In genomic region chr9:135098400-135099105, GRCh38 we compare ENCODE assay signal across 10 cellular contexts. TPM values are rescaled to one million over a fixed set of nuclear protein-coding genes. Genes with fewer than 3 reads are reported as not detected.
DNase-seq lines count a peak whose midpoint lies in the region; ATAC-seq and TF ChIP-seq lines count a peak whose summit lies in the region.
"Had no signal": no experiment of that assay in that cellular context is flagged by ENCODE, and none has a peak within 500 bp of the region (broad histone marks: within the 10 kb centered on the region; RNA-seq: fewer than 3 reads in every experiment).

No MANE protein-coding gene starts in this region.

- no peak for ATAC-seq in gastroesophageal sphincter
- no peak for ATAC-seq in HG02885 (IDR thresholded peaks at IDR 0.05; ENCODE audit: poor library complexity, unreplicated experiment)
- no peak for ATAC-seq in HG02763 (IDR thresholded peaks at IDR 0.05; ENCODE audit: unreplicated experiment)
- ATAC-seq: activated CD4-positive, CD25-positive, alpha-beta regulatory T cell treated with anti-CD3 and anti-CD28 coated beads, Interleukin-2, amount 50 U/mL, for 24 hours had no signal

- POLR2A ChIA-PET in HEK293 (lab: Yijun Ruan, JAX): no interaction called here

- no peaks in the 10 kb centered on the region for H3K36me3 ChIP-seq in HEK293 (ENCODE audit: control insufficient read depth in 2 of 2, insufficient read depth in 1 of 2, low read length in 2 of 2)
- H3K36me3 ChIP-seq in hepatocyte (replicated peaks; ENCODE audit: insufficient read depth, low read depth): no peaks in the 10 kb centered on the region
- peaks cover 0 to 49% of the 10 kb centered on the region in 2 donors for H3K36me3 ChIP-seq in gastroesophageal sphincter

- no peaks in the 10 kb centered on the region for H3K9me2 ChIP-seq in hepatocyte (replicated peaks; ENCODE audit: insufficient read depth)

- no peaks in the 10 kb centered on the region for H3K79me2 ChIP-seq in hepatocyte

- H3K4me2 ChIP-seq in hepatocyte: no peak overlapping the region

- TF ChIP-seq POLR2A in gastroesophageal sphincter (IDR thresholded peaks at IDR 0.05): no peak

- TF ChIP-seq CTCF in HEK293 (tag by site-specific recombination; IDR thresholded peaks at IDR 0.05) (no peak), hepatocyte (IDR thresholded peaks at IDR 0.05; ENCODE audit: poor library complexity) (no peak), gastroesophageal sphincter (IDR thresholded peaks at IDR 0.05) (no peak)

- H3K4me1 ChIP-seq in HEK293 (ENCODE audit: control insufficient read depth, insufficient read depth, low read length) (0 out of 2 replicates have a peak, but pooled peaks cover 2% of the 10 kb centered on the region), hepatocyte (ENCODE audit: insufficient read depth) (no peaks in the 10 kb centered on the region), gastroesophageal sphincter (peaks cover 0 to 19% (median 10%) of the 10 kb centered on the region in 3 donors)

- H3K9me3 ChIP-seq in HEK293 (ENCODE audit: control insufficient read depth, insufficient read depth, low read depth, low read length) (no peaks in the 10 kb centered on the region), hepatocyte (ENCODE audit: low read depth) (no peaks in the 10 kb centered on the region), gastroesophageal sphincter (no peaks in the 10 kb centered on the region)

- H3K4me3 ChIP-seq in HEK293 (ENCODE audit: low read depth, low read length): no peak overlapping the region
- no peak overlapping the region for H3K4me3 ChIP-seq in hepatocyte
- H3K4me3 ChIP-seq in gastroesophageal sphincter: no peak overlapping the region

- no peak for TF ChIP-seq EP300 in gastroesophageal sphincter (IDR thresholded peaks at IDR 0.05)

- H3K27me3 ChIP-seq in hepatocyte: peaks cover 18% of the 10 kb centered on the region
- no peaks in the 10 kb centered on the region for H3K27me3 ChIP-seq in gastroesophageal sphincter

- H3K27ac ChIP-seq in HEK293 (ENCODE audit: extremely low read depth, low read depth, low read length): no peak overlapping the region
- no peak overlapping the region for H3K27ac ChIP-seq in hepatocyte
- H3K27ac ChIP-seq in gastroesophageal sphincter: no peak overlapping the region

- no peak overlapping the region for H2AFZ ChIP-seq in hepatocyte

- peak; percentile 3 for DNase-seq in CD1c-positive myeloid dendritic cell (ENCODE audit: extremely low spot score)
- peak; percentile 25 for DNase-seq in UCSD-AML1 (lab: John Stamatoyannopoulos, UW; ENCODE audit: unreplicated experiment)
- peak; percentile 73 for DNase-seq in hepatocyte (ENCODE audit: low spot score)
- no peak for DNase-seq in NCI-H2029 (lab: John Stamatoyannopoulos, UW)
- DNase-seq: KG1 had no signal

- CTCF ChIA-PET in HEK293 (lab: Yijun Ruan, JAX): interaction anchor here (0.8 to 1.3 kb wide), 3 partner anchors 12 to 120 kb away, joined by 3 read pairs; no protein-coding TSS in a partner anchor

- H4K20me1 ChIP-seq in hepatocyte (ENCODE audit: insufficient read depth, poor library complexity, severe bottlenecking): no peaks in the 10 kb centered on the region

- 53% methylated on average over 22 of the region's 22 CpGs for WGBS in hepatocyte (ENCODE audit: low lambda C conversion rate, missing lambda C conversion rate)
- WGBS in gastroesophageal sphincter (ENCODE audit: low coverage in 1 of 2), 2 donors: 49 to 62% methylated on average over 9 to 14 of the region's 22 CpGs

TF ChIP-seq in HEK293, 187 proteins besides CTCF, POLR2A, EP300 and RAD21:
- TF ChIP-seq ZNF132 (tag by site-specific recombination; IDR thresholded peaks at IDR 0.05; ENCODE audit: borderline replicate concordance) (no peak), REST (tag by site-specific recombination; IDR thresholded peaks at IDR 0.05) (peak; percentile 96)

RNA-seq across cellular contexts. Expression of gene OLFM1, which starts 11.1 kb away (rescaled TPM):
- 1.5 and 4.8 TPM in 2 replicates for total RNA-seq in hepatocyte
- 0.94 and 1.1 TPM in 2 replicates for polyA plus RNA-seq in hepatocyte
- 10 to 100 TPM; 13.5 to 32.8 (median 25.6) TPM for total RNA-seq in gastroesophageal sphincter
